8 cellular contexts compared by ENCODE assay signal in genomic region chr3:152199069-152199838, GRCh38.
DNase-seq lines count a peak whose midpoint lies in the region; ATAC-seq and TF ChIP-seq lines count a peak whose summit lies in the region.

No MANE protein-coding gene starts in this region.

- peak in 1 of 5 donors; percentile 33 for DNase-seq in CD4-positive, alpha-beta memory T cell
- DNase-seq in activated CD8-positive, alpha-beta T cell treated with anti-CD3 and anti-CD28 coated beads for 36 hours = peak; percentile 12
- no peak for DNase-seq in natural killer cell
- DNase-seq in islet precursor cell = no peak
- DNase-seq in stimulated activated CD4-positive, alpha-beta T cell treated with anti-CD3 and anti-CD28 coated beads, Interleukin-15, amount 100 ng/mL, for 24 hours = no peak
- no peak for DNase-seq in DMS114 treated with DMSO at 0.1 percent for 48 hours (lab: John Stamatoyannopoulos, UW; ENCODE audit: unreplicated experiment)

- POLR2A ChIA-PET in CD4-positive, alpha-beta memory T cell (lab: Charles Lee; ENCODE audit: partially characterized antibody) = interaction anchor here (0.7 to 12.7 kb wide), 25 partner anchors 10 to 242 kb away, joined by 3 to 267 read pairs (median 5); partner anchors contain the start of gene MBNL1
- POLR2A ChIA-PET in activated CD8-positive, alpha-beta T cell treated with anti-CD3 and anti-CD28 coated beads for 36 hours (lab: Charles Lee) = interaction anchor here (0.5 to 10.4 kb wide), 7 partner anchors 10 to 1567 kb away, joined by 3 to 89 read pairs (median 4); partner anchors contain the start of gene MBNL1

- H3K27me3 ChIP-seq in CD4-positive, alpha-beta memory T cell (ENCODE audit: insufficient read depth, low read length) = no peaks in the 10 kb centered on the region

- CTCF ChIA-PET in CD4-positive, alpha-beta memory T cell (lab: Charles Lee; ENCODE audit: partially characterized antibody) = interaction anchor here (0.9 to 2.9 kb wide), 9 partner anchors 10 to 102 kb away, joined by 3 to 17 read pairs (median 4); no protein-coding TSS in a partner anchor
- CTCF ChIA-PET in activated CD8-positive, alpha-beta T cell treated with anti-CD3 and anti-CD28 coated beads for 36 hours (lab: Charles Lee) = interaction anchor here (0.8 to 2.8 kb wide), 7 partner anchors 10 to 74 kb away, joined by 3 to 9 read pairs (median 3); no protein-coding TSS in a partner anchor

- no peaks in the 10 kb centered on the region for H3K36me3 ChIP-seq in CD4-positive, alpha-beta memory T cell (ENCODE audit: insufficient read depth, low read length)

- H3K27ac Mint-ChIP-seq in CD4-positive, alpha-beta memory T cell = peak overlapping the region; percentile 90 to 99 (median 94)
- peak overlapping the region; percentile 96 for H3K27ac Mint-ChIP-seq in activated CD8-positive, alpha-beta T cell treated with anti-CD3 and anti-CD28 coated beads for 36 hours
- peak overlapping the region; percentile 94 to 96 for H3K27ac Mint-ChIP-seq in natural killer cell

- no peaks in the 10 kb centered on the region for H3K9me3 Mint-ChIP-seq in CD4-positive, alpha-beta memory T cell
- H3K9me3 Mint-ChIP-seq in activated CD8-positive, alpha-beta T cell treated with anti-CD3 and anti-CD28 coated beads for 36 hours = no peaks in the 10 kb centered on the region
- H3K9me3 Mint-ChIP-seq in natural killer cell = no peaks in the 10 kb centered on the region

- H3K4me3 ChIP-seq in CD4-positive, alpha-beta memory T cell (ENCODE audit: low read length in 2 of 2) = peak overlapping the region; percentile 35 to 55

- peaks cover 85% of the 10 kb centered on the region for H3K4me1 ChIP-seq in CD4-positive, alpha-beta memory T cell (ENCODE audit: insufficient read depth, low read length)

- intact Hi-C loops in CD4-positive, alpha-beta memory T cell (cut with micrococcal nuclease) = loop anchor here (1.0 kb wide), 1 partner anchor 45 kb away; no protein-coding TSS in a partner anchor
- intact Hi-C loops in activated CD8-positive, alpha-beta T cell treated with anti-CD3 and anti-CD28 coated beads for 36 hours (cut with micrococcal nuclease) = loop anchor here (5.0 kb wide), 1 partner anchor 58 kb away; no protein-coding TSS in a partner anchor
- intact Hi-C loops in natural killer cell (cut with micrococcal nuclease) = loop anchor here (2.0 to 5.0 kb wide), 2 partner anchors 58 to 70 kb away; partner anchors contain the start of gene MBNL1

- H3K4me3 Mint-ChIP-seq in CD4-positive, alpha-beta memory T cell = peak overlapping the region; percentile 74 to 93 (median 80)
- H3K4me3 Mint-ChIP-seq in activated CD8-positive, alpha-beta T cell treated with anti-CD3 and anti-CD28 coated beads for 36 hours = peak overlapping the region; percentile 74
- peak overlapping the region; percentile 97 for H3K4me3 Mint-ChIP-seq in natural killer cell

- ATAC-seq in GM21723 (IDR thresholded peaks at IDR 0.05; ENCODE audit: unreplicated experiment) (peak; percentile 34), natural killer cell (peak; percentile 47 to 56 (median 56)), GM18870 (IDR thresholded peaks at IDR 0.05; ENCODE audit: unreplicated experiment) (no peak)
- ATAC-seq in activated CD8-positive, alpha-beta T cell treated with anti-CD3 and anti-CD28 coated beads for 36 hours = peak; percentile 18

- no peaks in the 10 kb centered on the region for H3K9me3 ChIP-seq in CD4-positive, alpha-beta memory T cell (ENCODE audit: control insufficient read depth in 1 of 2, low read length in 2 of 2)

- H3K27me3 Mint-ChIP-seq in CD4-positive, alpha-beta memory T cell = no peaks in the 10 kb centered on the region
- H3K27me3 Mint-ChIP-seq in activated CD8-positive, alpha-beta T cell treated with anti-CD3 and anti-CD28 coated beads for 36 hours = no peaks in the 10 kb centered on the region
- no peaks in the 10 kb centered on the region for H3K27me3 Mint-ChIP-seq in natural killer cell (ENCODE audit: low read depth in 2 of 2)

- H3K4me1 Mint-ChIP-seq in CD4-positive, alpha-beta memory T cell = peaks cover 47 to 79% (median 64%) of the 10 kb centered on the region in 4 donors
- peaks cover 58% of the 10 kb centered on the region for H3K4me1 Mint-ChIP-seq in activated CD8-positive, alpha-beta T cell treated with anti-CD3 and anti-CD28 coated beads for 36 hours (ENCODE audit: low read depth)
- peaks cover 71 to 78% of the 10 kb centered on the region in 2 donors for H3K4me1 Mint-ChIP-seq in natural killer cell

- H3K27ac ChIP-seq in CD4-positive, alpha-beta memory T cell (ENCODE audit: low read depth, low read length) = peak overlapping the region; percentile 84

- peaks cover 0 to 5% of the 10 kb centered on the region in 2 donors for H3K36me3 Mint-ChIP-seq in CD4-positive, alpha-beta memory T cell
- H3K36me3 Mint-ChIP-seq in activated CD8-positive, alpha-beta T cell treated with anti-CD3 and anti-CD28 coated beads for 36 hours (ENCODE audit: low read depth) = peaks cover 5% of the 10 kb centered on the region
- H3K36me3 Mint-ChIP-seq in natural killer cell = no peaks in the 10 kb centered on the region

- no peak for TF ChIP-seq CTCF in activated CD8-positive, alpha-beta T cell treated with anti-CD3 and anti-CD28 coated beads for 36 hours (IDR thresholded peaks at IDR 0.05)
- no peak for TF ChIP-seq CTCF in natural killer cell (IDR thresholded peaks at IDR 0.05)
